ENCODE assay signal across 1 cellular context in the genomic region with DNA sequence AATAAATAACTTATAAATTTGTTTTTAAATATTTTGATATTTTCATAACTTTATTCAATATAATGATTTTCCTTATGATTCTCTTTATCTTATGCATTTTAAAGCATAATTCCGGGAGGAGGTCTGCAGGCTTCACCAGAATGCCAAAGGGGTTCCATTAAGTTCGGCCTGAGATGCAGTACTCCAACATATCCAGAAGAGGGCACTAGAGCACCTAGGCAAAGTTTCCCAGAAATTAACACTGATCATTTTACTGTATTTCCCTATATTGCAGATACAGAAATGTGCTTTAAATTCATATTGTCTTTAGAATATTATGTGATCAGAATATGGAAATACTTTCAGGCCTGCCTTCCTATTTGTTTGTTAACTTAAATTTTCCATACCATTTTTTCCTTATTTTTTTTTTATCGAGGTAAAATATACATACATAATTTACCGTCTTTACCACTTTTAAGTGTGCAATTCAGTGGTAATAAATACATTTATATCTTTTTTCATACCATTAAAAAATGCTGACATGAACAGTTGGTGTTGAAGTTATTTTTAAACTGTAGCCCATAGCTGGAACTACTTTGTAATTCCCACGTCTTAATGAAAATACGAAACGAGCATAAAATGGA.
TF ChIP-seq lines count a peak whose summit lies in the region.

No MANE protein-coding gene starts in this region.

TF ChIP-seq in GM23338, 12 proteins besides CTCF, POLR2A, EP300 and RAD21 (continued from another document):
- TF ChIP-seq, protein P1, sequence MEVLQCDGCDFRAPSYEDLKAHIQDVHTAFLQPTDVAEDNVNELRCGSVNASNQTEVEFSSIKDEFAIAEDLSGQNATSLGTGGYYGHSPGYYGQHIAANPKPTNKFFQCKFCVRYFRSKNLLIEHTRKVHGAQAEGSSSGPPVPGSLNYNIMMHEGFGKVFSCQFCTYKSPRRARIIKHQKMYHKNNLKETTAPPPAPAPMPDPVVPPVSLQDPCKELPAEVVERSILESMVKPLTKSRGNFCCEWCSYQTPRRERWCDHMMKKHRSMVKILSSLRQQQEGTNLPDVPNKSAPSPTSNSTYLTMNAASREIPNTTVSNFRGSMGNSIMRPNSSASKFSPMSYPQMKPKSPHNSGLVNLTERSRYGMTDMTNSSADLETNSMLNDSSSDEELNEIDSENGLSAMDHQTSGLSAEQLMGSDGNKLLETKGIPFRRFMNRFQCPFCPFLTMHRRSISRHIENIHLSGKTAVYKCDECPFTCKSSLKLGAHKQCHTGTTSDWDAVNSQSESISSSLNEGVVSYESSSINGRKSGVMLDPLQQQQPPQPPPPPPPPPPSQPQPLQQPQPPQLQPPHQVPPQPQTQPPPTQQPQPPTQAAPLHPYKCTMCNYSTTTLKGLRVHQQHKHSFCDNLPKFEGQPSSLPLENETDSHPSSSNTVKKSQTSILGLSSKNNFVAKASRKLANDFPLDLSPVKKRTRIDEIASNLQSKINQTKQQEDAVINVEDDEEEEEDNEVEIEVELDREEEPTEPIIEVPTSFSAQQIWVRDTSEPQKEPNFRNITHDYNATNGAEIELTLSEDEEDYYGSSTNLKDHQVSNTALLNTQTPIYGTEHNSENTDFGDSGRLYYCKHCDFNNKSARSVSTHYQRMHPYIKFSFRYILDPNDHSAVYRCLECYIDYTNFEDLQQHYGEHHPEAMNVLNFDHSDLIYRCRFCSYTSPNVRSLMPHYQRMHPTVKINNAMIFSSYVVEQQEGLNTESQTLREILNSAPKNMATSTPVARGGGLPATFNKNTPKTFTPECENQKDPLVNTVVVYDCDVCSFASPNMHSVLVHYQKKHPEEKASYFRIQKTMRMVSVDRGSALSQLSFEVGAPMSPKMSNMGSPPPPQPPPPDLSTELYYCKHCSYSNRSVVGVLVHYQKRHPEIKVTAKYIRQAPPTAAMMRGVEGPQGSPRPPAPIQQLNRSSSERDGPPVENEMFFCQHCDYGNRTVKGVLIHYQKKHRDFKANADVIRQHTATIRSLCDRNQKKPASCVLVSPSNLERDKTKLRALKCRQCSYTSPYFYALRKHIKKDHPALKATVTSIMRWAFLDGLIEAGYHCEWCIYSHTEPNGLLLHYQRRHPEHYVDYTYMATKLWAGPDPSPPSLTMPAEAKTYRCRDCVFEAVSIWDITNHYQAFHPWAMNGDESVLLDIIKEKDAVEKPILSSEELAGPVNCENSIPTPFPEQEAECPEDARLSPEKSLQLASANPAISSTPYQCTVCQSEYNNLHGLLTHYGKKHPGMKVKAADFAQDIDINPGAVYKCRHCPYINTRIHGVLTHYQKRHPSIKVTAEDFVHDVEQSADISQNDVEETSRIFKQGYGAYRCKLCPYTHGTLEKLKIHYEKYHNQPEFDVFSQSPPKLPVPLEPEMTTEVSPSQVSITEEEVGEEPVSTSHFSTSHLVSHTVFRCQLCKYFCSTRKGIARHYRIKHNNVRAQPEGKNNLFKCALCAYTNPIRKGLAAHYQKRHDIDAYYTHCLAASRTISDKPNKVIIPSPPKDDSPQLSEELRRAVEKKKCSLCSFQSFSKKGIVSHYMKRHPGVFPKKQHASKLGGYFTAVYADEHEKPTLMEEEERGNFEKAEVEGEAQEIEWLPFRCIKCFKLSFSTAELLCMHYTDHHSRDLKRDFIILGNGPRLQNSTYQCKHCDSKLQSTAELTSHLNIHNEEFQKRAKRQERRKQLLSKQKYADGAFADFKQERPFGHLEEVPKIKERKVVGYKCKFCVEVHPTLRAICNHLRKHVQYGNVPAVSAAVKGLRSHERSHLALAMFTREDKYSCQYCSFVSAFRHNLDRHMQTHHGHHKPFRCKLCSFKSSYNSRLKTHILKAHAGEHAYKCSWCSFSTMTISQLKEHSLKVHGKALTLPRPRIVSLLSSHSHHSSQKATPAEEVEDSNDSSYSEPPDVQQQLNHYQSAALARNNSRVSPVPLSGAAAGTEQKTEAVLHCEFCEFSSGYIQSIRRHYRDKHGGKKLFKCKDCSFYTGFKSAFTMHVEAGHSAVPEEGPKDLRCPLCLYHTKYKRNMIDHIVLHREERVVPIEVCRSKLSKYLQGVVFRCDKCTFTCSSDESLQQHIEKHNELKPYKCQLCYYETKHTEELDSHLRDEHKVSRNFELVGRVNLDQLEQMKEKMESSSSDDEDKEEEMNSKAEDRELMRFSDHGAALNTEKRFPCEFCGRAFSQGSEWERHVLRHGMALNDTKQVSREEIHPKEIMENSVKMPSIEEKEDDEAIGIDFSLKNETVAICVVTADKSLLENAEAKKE (CRISPR knock-in tag; IDR thresholded peaks at IDR 0.05): no peak
- no peak for TF ChIP-seq STAT1 (IDR thresholded peaks at IDR 0.05; ENCODE audit: unreplicated experiment)
- no peak for TF ChIP-seq ZNF331 (CRISPR knock-in tag; IDR thresholded peaks at IDR 0.05; ENCODE audit: low read depth)
- TF ChIP-seq, protein P2, sequence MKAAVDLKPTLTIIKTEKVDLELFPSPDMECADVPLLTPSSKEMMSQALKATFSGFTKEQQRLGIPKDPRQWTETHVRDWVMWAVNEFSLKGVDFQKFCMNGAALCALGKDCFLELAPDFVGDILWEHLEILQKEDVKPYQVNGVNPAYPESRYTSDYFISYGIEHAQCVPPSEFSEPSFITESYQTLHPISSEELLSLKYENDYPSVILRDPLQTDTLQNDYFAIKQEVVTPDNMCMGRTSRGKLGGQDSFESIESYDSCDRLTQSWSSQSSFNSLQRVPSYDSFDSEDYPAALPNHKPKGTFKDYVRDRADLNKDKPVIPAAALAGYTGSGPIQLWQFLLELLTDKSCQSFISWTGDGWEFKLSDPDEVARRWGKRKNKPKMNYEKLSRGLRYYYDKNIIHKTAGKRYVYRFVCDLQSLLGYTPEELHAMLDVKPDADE (IDR thresholded peaks at IDR 0.05): no peak
- TF ChIP-seq CREB1 (CRISPR knock-in tag; IDR thresholded peaks at IDR 0.05; ENCODE audit: low read depth): no peak
